ENCODE assay signal across 11 cellular contexts in the genomic region with DNA sequence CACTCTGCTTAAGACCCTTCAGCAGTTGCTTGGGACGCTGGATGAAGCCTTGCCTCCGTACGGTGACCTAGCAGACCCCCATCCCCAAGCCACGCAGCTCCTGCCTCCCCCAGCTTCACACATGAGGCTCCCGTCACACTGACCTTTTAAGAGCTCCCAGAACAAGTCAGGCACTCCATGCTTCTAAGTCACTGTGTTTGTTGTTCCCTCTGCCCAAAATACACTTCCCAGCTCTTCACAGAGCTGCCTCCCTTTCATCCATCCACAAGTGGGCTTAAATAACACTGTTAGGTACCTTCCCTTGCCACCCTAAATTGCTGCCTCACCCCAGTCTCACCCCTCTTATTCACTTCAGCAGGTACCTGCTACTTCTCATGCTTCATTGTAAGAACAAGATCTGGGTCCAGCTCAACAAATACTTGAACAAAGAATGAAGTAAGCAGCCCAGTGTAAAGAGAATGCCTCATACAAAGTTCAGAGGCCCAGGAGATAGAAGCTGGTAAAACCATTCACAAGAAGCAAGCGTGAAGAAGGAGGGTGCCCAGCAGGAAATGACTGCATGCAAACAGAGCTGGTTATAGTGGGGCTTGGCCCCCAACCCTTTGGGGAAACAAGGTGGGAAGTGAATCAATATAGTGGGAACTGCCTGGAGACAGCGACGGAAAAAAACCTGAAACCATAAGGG. TPM values are rescaled to one million over a fixed set of nuclear protein-coding genes. Genes with fewer than 3 reads are reported as not detected.
DNase-seq lines count a peak whose midpoint lies in the region; ATAC-seq, FAIRE-seq and TF ChIP-seq lines count a peak whose summit lies in the region.
"Had no signal": no experiment of that assay in that cellular context is flagged by ENCODE, and none has a peak within 500 bp of the region (broad histone marks: within the 10 kb centered on the region; RNA-seq: fewer than 3 reads in every experiment).

No MANE protein-coding gene starts in this region.

- H3K36me3 ChIP-seq in iPS-20b (ENCODE audit: insufficient read depth, low read depth, low read length) = peaks cover 18% of the 10 kb centered on the region
- peaks cover 18% of the 10 kb centered on the region for H3K36me3 ChIP-seq in HAP-1 (replicated peaks)

- H3K9me3 Mint-ChIP-seq in activated naive CD4-positive, alpha-beta T cell treated with anti-CD3 and anti-CD28 coated beads, Interleukin-2, amount 50 U/mL, for 24 hours = no peaks in the 10 kb centered on the region
- no peaks in the 10 kb centered on the region for H3K9me3 Mint-ChIP-seq in T-cell
- no peaks in the 10 kb centered on the region for H3K9me3 Mint-ChIP-seq in stimulated activated naive CD8-positive, alpha-beta T cell treated with anti-CD3 and anti-CD28 coated beads, Interleukin-15, amount 100 ng/mL, for 72 hours

- H3K4me1 ChIP-seq in iPS-20b (ENCODE audit: insufficient read depth, low read length) = no peaks in the 10 kb centered on the region; the same call in 1 of the 2 replicates
- peaks cover 10% of the 10 kb centered on the region for H3K4me1 ChIP-seq in HAP-1

- H3K4me3 Mint-ChIP-seq in activated naive CD4-positive, alpha-beta T cell treated with anti-CD3 and anti-CD28 coated beads, Interleukin-2, amount 50 U/mL, for 24 hours = no peak overlapping the region
- peak overlapping the region in 1 of 3 donors; percentile 54 for H3K4me3 Mint-ChIP-seq in T-cell
- peak overlapping the region in 1 of 2 donors; percentile 13 for H3K4me3 Mint-ChIP-seq in stimulated activated naive CD8-positive, alpha-beta T cell treated with anti-CD3 and anti-CD28 coated beads, Interleukin-15, amount 100 ng/mL, for 72 hours

- intact Hi-C loops in left colon (cut with DNase I, micrococcal nuclease) = no loop called here

- no peaks in the 10 kb centered on the region for H3K27me3 ChIP-seq in iPS-20b (ENCODE audit: insufficient read depth, low read length)
- H3K27me3 ChIP-seq in HAP-1 (ENCODE audit: low read depth) = no peaks in the 10 kb centered on the region

- peaks cover 17% of the 10 kb centered on the region for H3K36me3 Mint-ChIP-seq in activated naive CD4-positive, alpha-beta T cell treated with anti-CD3 and anti-CD28 coated beads, Interleukin-2, amount 50 U/mL, for 24 hours
- peaks cover 9% of the 10 kb centered on the region for H3K36me3 Mint-ChIP-seq in T-cell

- H3K9ac ChIP-seq in iPS-20b (ENCODE audit: low read depth, low read length) = 0 out of 2 replicates have a peak overlapping the region, but pooled peaks have one; percentile 21

- CTCF ChIA-PET in T-cell (lab: Charles Lee) = interaction anchor here in 1 of 2 donors (1.1 to 1.3 kb wide), 2 partner anchors 11 to 47 kb away, joined by 3 to 4 read pairs; no protein-coding TSS in a partner anchor

- peaks cover 88% of the 10 kb centered on the region for H3K4me1 Mint-ChIP-seq in activated naive CD4-positive, alpha-beta T cell treated with anti-CD3 and anti-CD28 coated beads, Interleukin-2, amount 50 U/mL, for 24 hours
- peaks cover 84 to 92% (median 87%) of the 10 kb centered on the region in 3 donors for H3K4me1 Mint-ChIP-seq in T-cell
- peaks cover 98% of the 10 kb centered on the region for H3K4me1 Mint-ChIP-seq in stimulated activated naive CD8-positive, alpha-beta T cell treated with anti-CD3 and anti-CD28 coated beads, Interleukin-15, amount 100 ng/mL, for 72 hours

- peak overlapping the region; percentile 80 for H3K27ac Mint-ChIP-seq in activated naive CD4-positive, alpha-beta T cell treated with anti-CD3 and anti-CD28 coated beads, Interleukin-2, amount 50 U/mL, for 24 hours
- H3K27ac Mint-ChIP-seq in T-cell = peak overlapping the region; percentile 45 to 80
- H3K27ac Mint-ChIP-seq in stimulated activated naive CD8-positive, alpha-beta T cell treated with anti-CD3 and anti-CD28 coated beads, Interleukin-15, amount 100 ng/mL, for 72 hours = peak overlapping the region; percentile 3 to 73

- no peak for DNase-seq in activated naive CD4-positive, alpha-beta T cell treated with Interleukin-2 at 50 U/mL for 16 hours
- no peak for DNase-seq in T-cell
- DNase-seq in stimulated activated naive CD8-positive, alpha-beta T cell treated with anti-CD3 and anti-CD28 coated beads, Interleukin-15, amount 100 ng/mL, for 72 hours = no peak
- no peak for DNase-seq in left colon
- no peak for DNase-seq in HAP-1 (ENCODE audit: low spot score in 2 of 2)
- DNase-seq in GM12891 (ENCODE audit: insufficient read length, low spot score) = no peak
- DNase-seq: KG1, PC-3 had no signal

- H3K9me3 ChIP-seq in iPS-20b (ENCODE audit: insufficient read depth, low read depth, low read length) (no peaks in the 10 kb centered on the region), HAP-1 (no peaks in the 10 kb centered on the region)

- no peak overlapping the region for H3K27ac ChIP-seq in iPS-20b (ENCODE audit: low read length)

- FAIRE-seq in GM12891 (lab: Jason Lieb, UNC) = no peak
- FAIRE-seq: D721Med had no signal

- POLR2A ChIA-PET in T-cell (lab: Charles Lee) = interaction anchor here (0.6 to 1.5 kb wide), 3 partner anchors 8 to 20 kb away, joined by 3 to 5 read pairs (median 3); no protein-coding TSS in a partner anchor

- in situ Hi-C loops in HAP-1 (cut with MboI; ENCODE audit: low sequenced_read_pairs) = no loop called here

- ATAC-seq in T-cell (replicated peaks in 1 of 4) (no peak), left colon (no peak)
- no peak for ATAC-seq in stimulated activated naive CD8-positive, alpha-beta T cell treated with anti-CD3 and anti-CD28 coated beads, Interleukin-15, amount 100 ng/mL, for 72 hours
- ATAC-seq: PC-3 had no signal

- no peak overlapping the region for H3K4me3 ChIP-seq in iPS-20b (ENCODE audit: low read length)
- no peak overlapping the region for H3K4me3 ChIP-seq in HAP-1

- TF ChIP-seq POLR2A in GM12891 (IDR thresholded peaks at IDR 0.05; ENCODE audit: low read depth, low read length) = no peak

- H3K27me3 Mint-ChIP-seq in activated naive CD4-positive, alpha-beta T cell treated with anti-CD3 and anti-CD28 coated beads, Interleukin-2, amount 50 U/mL, for 24 hours = no peaks in the 10 kb centered on the region
- no peaks in the 10 kb centered on the region for H3K27me3 Mint-ChIP-seq in T-cell
- no peaks in the 10 kb centered on the region for H3K27me3 Mint-ChIP-seq in stimulated activated naive CD8-positive, alpha-beta T cell treated with anti-CD3 and anti-CD28 coated beads, Interleukin-15, amount 100 ng/mL, for 72 hours

TF ChIP-seq in GM12891, 5 proteins besides CTCF, POLR2A, EP300 and RAD21:
- TF ChIP-seq POLR2AphosphoS5 (IDR thresholded peaks at IDR 0.05; ENCODE audit: low read depth, low read length) (no peak), PAX5 (IDR thresholded peaks at IDR 0.05; ENCODE audit: insufficient read depth, low read length, severe bottlenecking) (no peak), POU2F2 (IDR thresholded peaks at IDR 0.05; ENCODE audit: low read depth, low read length) (no peak), TAF1 (IDR thresholded peaks at IDR 0.05; ENCODE audit: low read depth, low read length) (no peak), SPI1 (IDR thresholded peaks at IDR 0.05; ENCODE audit: low read depth, low read length) (no peak)

RNA-seq across cellular contexts. Expression of a gene that starts 5.8 kb away (rescaled TPM):
- total RNA-seq in T-cell (100 to 1,000 TPM in 1 of 5 donors, 10 to 100 TPM in 4; 57.6 to 115 (median 68.2) TPM), left colon (10 to 100 TPM; 34.4 to 43.7 TPM)
- 57.8 TPM for polyA plus RNA-seq in GM12891 (2012; ENCODE audit: low read depth, missing spikeins)

RNA-seq across cellular contexts. Expression of a gene that starts 48.6 kb away (rescaled TPM):
- total RNA-seq in T-cell (10 to 100 TPM; 44.0 to 76.3 (median 54.0) TPM), left colon (10 to 100 TPM; 67.4 TPM)
- polyA plus RNA-seq in GM12891 (2012; ENCODE audit: low read depth, missing spikeins) = 31.7 TPM
